In the genomic region with DNA sequence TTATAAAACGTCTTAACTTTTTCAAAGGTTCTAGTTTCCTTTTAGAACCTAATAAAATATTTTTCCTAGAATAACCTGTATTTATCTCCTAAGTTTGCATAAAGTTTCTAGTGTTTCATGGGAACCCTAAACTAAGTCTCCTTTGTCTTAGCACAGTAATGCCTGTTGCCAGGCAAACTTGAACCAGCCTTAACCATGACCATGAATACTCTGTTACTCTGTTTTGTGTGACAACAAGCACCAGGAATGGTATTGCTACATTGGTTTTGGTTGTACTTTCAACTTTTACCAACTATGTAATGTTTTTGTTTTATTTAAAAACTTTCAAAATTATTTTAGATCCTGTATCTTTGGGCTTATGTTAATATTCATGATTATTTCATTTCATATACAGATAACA, we compare ENCODE assay signal across 24 cellular contexts.
DNase-seq lines count a peak whose midpoint lies in the region; ATAC-seq, FAIRE-seq and TF ChIP-seq lines count a peak whose summit lies in the region.
"Had no signal": no experiment of that assay in that cellular context is flagged by ENCODE, and none has a peak within 500 bp of the region (broad histone marks: within the 10 kb centered on the region; RNA-seq: fewer than 3 reads in every experiment).

No MANE protein-coding gene starts in this region.

- TF ChIP-seq CTCF in left ventricle myocardium inferior (IDR thresholded peaks at IDR 0.05; ENCODE audit: borderline replicate concordance) = no peak

- peaks cover 61% of the 10 kb centered on the region for H3K4me1 ChIP-seq in left ventricle myocardium inferior
- H3K4me1 ChIP-seq: body of pancreas, parathyroid adenoma, vagina had no signal

- H3K27ac ChIP-seq in left ventricle myocardium inferior (replicated peaks) = no peak overlapping the region
- H3K27ac ChIP-seq: body of pancreas, hepatocyte, parathyroid adenoma, vagina, WERI-Rb-1 had no signal

- H3K27me3 ChIP-seq in left ventricle myocardium inferior (ENCODE audit: low read depth) = no peaks in the 10 kb centered on the region
- H3K27me3 ChIP-seq: body of pancreas, hepatocyte, vagina had no signal

- DNase-seq in amniotic epithelial cell (ENCODE audit: low read depth) = peak; percentile 24
- DNase-seq in left ventricle myocardium inferior = no peak
- DNase-seq in SKM-1 (lab: John Stamatoyannopoulos, UW; ENCODE audit: unreplicated experiment) = no peak
- no peak for DNase-seq in urothelium cell line (ENCODE audit: low spot score)
- no peak for DNase-seq in OCI-M1 (lab: John Stamatoyannopoulos, UW)
- DNase-seq: activated CD4-positive, alpha-beta memory T cell treated with anti-CD3 and anti-CD28 coated beads, Interleukin-2, amount 10 ng/mL, durations not matched to agents 7 days and 5 days; activated T-cell treated with anti-CD3 and anti-CD28 coated beads, Interleukin-2, amount 50 U/mL, for 24 hours; body of pancreas; DND-41; islet precursor cell; naive thymus-derived CD4-positive, alpha-beta T cell; NCI-H187 treated with DMSO at 0.1 percent for 48 hours; NCI-H446; stimulated activated CD4-positive, alpha-beta T cell treated with anti-CD3 and anti-CD28 coated beads, Interleukin-4, amount 100 ng/mL, for 24 hours; WERI-Rb-1 had no signal

- H3K36me3 ChIP-seq in left ventricle myocardium inferior = no peaks in the 10 kb centered on the region
- H3K36me3 ChIP-seq: HAP-1, vagina, WERI-Rb-1 had no signal

- H3K9me3 ChIP-seq in left ventricle myocardium inferior (replicated peaks) = no peaks in the 10 kb centered on the region
- H3K9me3 ChIP-seq: body of pancreas, HAP-1, vagina had no signal

- intact Hi-C loops in left ventricle myocardium inferior (cut with micrococcal nuclease) = no loop called here

- FAIRE-seq in urothelium cell line (lab: Jason Lieb, UNC) = no peak
- FAIRE-seq: colon had no signal

- no peak overlapping the region for H3K4me3 ChIP-seq in left ventricle myocardium inferior
- H3K4me3 ChIP-seq: body of pancreas, HAP-1, hepatocyte, vagina had no signal

- ATAC-seq in GM18511 (IDR thresholded peaks at IDR 0.05; ENCODE audit: unreplicated experiment) = peak; percentile 41
- ATAC-seq in GM21529 (IDR thresholded peaks at IDR 0.05; ENCODE audit: unreplicated experiment) = peak; percentile 46
- ATAC-seq in HG03066 (IDR thresholded peaks at IDR 0.05; ENCODE audit: low read depth, unreplicated experiment) = peak; percentile 40
- ATAC-seq: body of pancreas; naive thymus-derived CD4-positive, alpha-beta T cell; Right ventricle myocardium inferior had no signal
